ENCODE assay signal across 9 cellular contexts in the genomic region with DNA sequence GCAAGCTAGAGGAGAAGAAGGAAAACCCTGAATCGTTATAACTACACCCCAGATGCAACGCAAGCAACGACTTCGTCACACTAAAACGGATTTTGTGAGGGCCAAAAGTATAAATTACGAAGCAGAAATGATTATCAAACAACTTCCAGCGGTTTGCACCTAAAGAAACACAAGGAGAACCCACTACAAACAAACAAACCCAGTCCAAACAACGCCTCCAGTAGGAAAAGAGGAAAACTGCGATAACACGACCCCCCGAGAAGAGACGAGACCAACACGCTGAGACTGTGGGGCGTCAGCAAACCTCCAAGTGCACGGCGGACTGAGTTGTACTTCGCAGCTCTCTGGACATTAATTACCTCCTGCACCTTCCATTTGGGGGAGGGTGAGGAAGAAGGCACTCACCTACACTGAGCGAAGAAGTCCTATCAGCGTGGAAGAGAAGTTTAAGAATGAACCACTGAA. TPM values are rescaled to one million over a fixed set of nuclear protein-coding genes. Genes with fewer than 3 reads are reported as not detected.
A peak's percentile ranks its signal among the peaks of the same experiment; 100 is the strongest.
DNase-seq lines count a peak whose midpoint lies in the region; ATAC-seq and TF ChIP-seq lines count a peak whose summit lies in the region.
"Had no signal": no experiment of that assay in that cellular context is flagged by ENCODE, and none has a peak within 500 bp of the region (broad histone marks: within the 10 kb centered on the region; RNA-seq: fewer than 3 reads in every experiment).

TSS of gene MAB21L2 (plus strand) at position 51 of the 465 bp plus-strand sequence. CDS start 879 bp downstream, outside the sequence.

- no peak for TF ChIP-seq CTCF in endothelial cell (IDR thresholded peaks at IDR 0.05; ENCODE audit: unreplicated experiment)
- TF ChIP-seq CTCF in mucosa of descending colon (IDR thresholded peaks at IDR 0.05) = no peak
- TF ChIP-seq CTCF in tibial artery (IDR thresholded peaks at IDR 0.05) = no peak

- H3K4me3 ChIP-seq in NT2/D1 (ENCODE audit: insufficient read length, low read depth) (peak within 1 kb of the TSS; percentile 45), mucosa of descending colon (peak within 1 kb of the TSS; percentile 13), tibial artery (peak within 1 kb of the TSS; percentile 50 to 55), aorta (ENCODE audit: low read length in 2 of 2) (no peak within 1 kb of the TSS)

- intact Hi-C loops in mucosa of descending colon (cut with DNase I, micrococcal nuclease) (loop anchor here in 1 of 2 donors (5.0 kb wide), 1 partner anchor 280 kb away; no protein-coding TSS in a partner anchor), tibial artery (cut with DNase I; ENCODE audit: low total_unique reads) (no loop called here), aorta (cut with DNase I) (loop anchor here in 1 of 2 donors (10.0 kb wide), 1 partner anchor 297 kb away; no protein-coding TSS in a partner anchor)

- H3K36me3 ChIP-seq in NT2/D1 (ENCODE audit: insufficient read depth, insufficient read length, low read length) = no peaks in the 10 kb centered on the region
- H3K36me3 ChIP-seq in mucosa of descending colon (ENCODE audit: low read depth) = no peaks in the 10 kb centered on the region
- H3K36me3 ChIP-seq in tibial artery = peaks cover 0 to 3% (median 0%) of the 10 kb centered on the region in 3 donors
- H3K36me3 ChIP-seq in aorta (ENCODE audit: control insufficient read depth in 1 of 2, insufficient read depth in 2 of 2, low read length in 1 of 2) = no peaks in the 10 kb centered on the region

- H3K36me3 Mint-ChIP-seq in endothelial cell (ENCODE audit: low read depth, unreplicated experiment) = peaks cover 4% of the 10 kb centered on the region
- H3K36me3 Mint-ChIP-seq in activated naive CD4-positive, alpha-beta T cell treated with anti-CD3 and anti-CD28 coated beads, Interleukin-2, amount 10 ng/mL, durations not matched to agents 7 days and 5 days = peaks cover 43% of the 10 kb centered on the region

- H3K9ac ChIP-seq in NT2/D1 (ENCODE audit: insufficient read length, low read depth) = peak within 1 kb of the TSS; percentile 64

- H3K9me3 ChIP-seq in NT2/D1 (ENCODE audit: insufficient read depth, low read length) = no peaks in the 10 kb centered on the region
- H3K9me3 ChIP-seq in mucosa of descending colon = no peaks in the 10 kb centered on the region
- H3K9me3 ChIP-seq in tibial artery = no peaks in the 10 kb centered on the region
- no peaks in the 10 kb centered on the region for H3K9me3 ChIP-seq in aorta (ENCODE audit: control insufficient read depth, low read length)

- no peaks in the 10 kb centered on the region for H3K9me3 Mint-ChIP-seq in endothelial cell (ENCODE audit: unreplicated experiment)
- H3K9me3 Mint-ChIP-seq in activated naive CD4-positive, alpha-beta T cell treated with anti-CD3 and anti-CD28 coated beads, Interleukin-2, amount 10 ng/mL, durations not matched to agents 7 days and 5 days = peaks cover 10% of the 10 kb centered on the region

- H3K27ac ChIP-seq in tibial artery (peak within 1 kb of the TSS; percentile 53 to 68), aorta (ENCODE audit: low read depth in 1 of 2, low read length in 2 of 2) (no peak within 1 kb of the TSS)

- peak within 1 kb of the TSS; percentile 90 for H3K4me3 Mint-ChIP-seq in endothelial cell (ENCODE audit: unreplicated experiment)
- H3K4me3 Mint-ChIP-seq in activated naive CD4-positive, alpha-beta T cell treated with anti-CD3 and anti-CD28 coated beads, Interleukin-2, amount 10 ng/mL, durations not matched to agents 7 days and 5 days = no peak within 1 kb of the TSS

- peaks cover 32% of the 10 kb centered on the region for H3K4me1 Mint-ChIP-seq in endothelial cell (ENCODE audit: unreplicated experiment)
- H3K4me1 Mint-ChIP-seq in activated naive CD4-positive, alpha-beta T cell treated with anti-CD3 and anti-CD28 coated beads, Interleukin-2, amount 10 ng/mL, durations not matched to agents 7 days and 5 days = no peaks in the 10 kb centered on the region

- H3K4me1 ChIP-seq in NT2/D1 (ENCODE audit: insufficient read depth, insufficient read length) = peaks cover 3% of the 10 kb centered on the region
- no peaks in the 10 kb centered on the region for H3K4me1 ChIP-seq in mucosa of descending colon (ENCODE audit: low read depth)
- peaks cover 0 to 10% (median 0%) of the 10 kb centered on the region in 4 donors for H3K4me1 ChIP-seq in tibial artery
- peaks cover 0 to 2% of the 10 kb centered on the region in 2 donors for H3K4me1 ChIP-seq in aorta (ENCODE audit: control insufficient read depth in 1 of 2, insufficient read depth in 2 of 2, low read length in 2 of 2)

- H3K27me3 Mint-ChIP-seq in endothelial cell (ENCODE audit: unreplicated experiment) = peaks cover 33% of the 10 kb centered on the region
- H3K27me3 Mint-ChIP-seq in activated naive CD4-positive, alpha-beta T cell treated with anti-CD3 and anti-CD28 coated beads, Interleukin-2, amount 10 ng/mL, durations not matched to agents 7 days and 5 days = no peaks in the 10 kb centered on the region

- H3K27me3 ChIP-seq in NT2/D1 (ENCODE audit: insufficient read depth, insufficient read length) (peaks cover 81% of the 10 kb centered on the region), tibial artery (no peaks in the 10 kb centered on the region), aorta (ENCODE audit: control insufficient read depth in 1 of 2, insufficient read depth in 2 of 2, low read length in 1 of 2) (no peaks in the 10 kb centered on the region)

- WGBS in aorta, 2 donors = 82 to 86% methylated on average over 19 of the region's 19 CpGs

- CTCF ChIA-PET in activated naive CD4-positive, alpha-beta T cell treated with anti-CD3 and anti-CD28 coated beads, Interleukin-2, amount 10 ng/mL, durations not matched to agents 7 days and 5 days (lab: Charles Lee) = no interaction called here

- no peak within 1 kb of the TSS for H3K27ac Mint-ChIP-seq in endothelial cell (ENCODE audit: unreplicated experiment)
- no peak within 1 kb of the TSS for H3K27ac Mint-ChIP-seq in activated naive CD4-positive, alpha-beta T cell treated with anti-CD3 and anti-CD28 coated beads, Interleukin-2, amount 10 ng/mL, durations not matched to agents 7 days and 5 days

- DNase-seq in NT2/D1 (ENCODE audit: low read depth, low spot score) (no peak), endothelial cell (ENCODE audit: low spot score) (peak; percentile 20), mucosa of descending colon (no peak), tibial artery (no peak), aorta (no peak)
- DNase-seq in stimulated activated CD4-positive, alpha-beta T cell treated with anti-CD3 and anti-CD28 coated beads, Interleukin-2, amount 100 ng/mL, for 24 hours = no peak
- no peak for DNase-seq in activated naive CD4-positive, alpha-beta T cell treated with anti-CD3 and anti-CD28 coated beads, Interleukin-2, amount 10 ng/mL, durations not matched to agents 7 days and 5 days
- DNase-seq: DND-41 had no signal

- no peak for ATAC-seq in mucosa of descending colon
- no peak for ATAC-seq in aorta (ENCODE audit: low FRiP score)

RNA-seq across cellular contexts. Expression of gene MAB21L2, which starts in this region (rescaled TPM):
- total RNA-seq in endothelial cell (ENCODE audit: unreplicated experiment) (not detected), mucosa of descending colon (100 to 1,000 TPM in 1 of 3 donors, 10 to 100 TPM in 1, 1 to 10 TPM in 1; 9.4 to 493 (median 18.2) TPM), aorta (under 1 TPM; 0.16 to 0.69 TPM)
- polyA plus RNA-seq in aorta = 1 to 10 TPM in 1 of 2 donors, under 1 TPM in 1; 0.05 to 8.6 TPM
- polyA plus RNA-seq: keratinocyte had no signal

Comparison
In these comparisons a context has a peak if more than half of its experiments do, and no peak if none do; other contexts are left out.
1. RNA of gene MAB21L2 (total RNA-seq): 9.4 to 493 TPM in mucosa of descending colon; 0.16 to 0.69 TPM in aorta and not detected in endothelial cell (single experiment); every median in the first group is over 4 times any median in the second.
2. Peak in DNase-seq in endothelial cell; RNA of the gene not detected or under 1 TPM.
3. H3K4me3 ChIP-seq: peak in NT2/D1 (single experiment), mucosa of descending colon (single experiment) and tibial artery (2 of 2); none in aorta (0 of 2).
4. H3K27ac ChIP-seq: peak in tibial artery (2 of 2); none in aorta (0 of 2).